Comparison of ENCODE assay signal across 9 cellular contexts in the genomic region with DNA sequence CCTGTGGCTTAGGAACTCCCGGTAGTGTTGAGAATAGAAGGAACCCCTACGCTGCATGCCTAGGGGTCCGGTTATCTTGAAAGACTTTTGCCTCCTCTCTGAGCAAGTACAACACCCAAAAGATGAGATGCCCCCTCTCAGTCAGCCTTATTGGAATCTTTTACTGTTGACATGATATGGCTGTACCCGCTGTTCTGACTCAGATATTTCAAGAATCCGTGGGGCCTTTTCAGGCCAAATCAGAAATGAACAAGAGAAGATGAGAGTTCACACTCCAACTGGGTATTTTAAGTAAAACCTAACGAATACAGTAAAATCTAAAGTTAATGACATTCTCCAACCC.
A peak's percentile ranks its signal among the peaks of the same experiment; 100 is the strongest.
DNase-seq lines count a peak whose midpoint lies in the region; FAIRE-seq and TF ChIP-seq lines count a peak whose summit lies in the region.
"Had no signal": no experiment of that assay in that cellular context is flagged by ENCODE, and none has a peak within 500 bp of the region (broad histone marks: within the 10 kb centered on the region; RNA-seq: fewer than 3 reads in every experiment).

No MANE protein-coding gene starts in this region.

- POLR2A ChIA-PET in activated CD4-positive, alpha-beta memory T cell treated with anti-CD3 and anti-CD28 coated beads for 36 hours (lab: Charles Lee): interaction anchor here (1.0 to 2.0 kb wide), 5 partner anchors 8 to 204 kb away, joined by 3 to 25 read pairs (median 8); no protein-coding TSS in a partner anchor

- H3K9me3 Mint-ChIP-seq in activated naive CD4-positive, alpha-beta T cell treated with anti-CD3 and anti-CD28 coated beads for 36 hours: no peaks in the 10 kb centered on the region
- no peaks in the 10 kb centered on the region for H3K9me3 Mint-ChIP-seq in activated CD4-positive, alpha-beta memory T cell treated with anti-CD3 and anti-CD28 coated beads for 36 hours
- H3K9me3 Mint-ChIP-seq in Calu3 (ENCODE audit: low read depth, unreplicated experiment): peaks cover 6% of the 10 kb centered on the region

- FAIRE-seq in small intestine (lab: Jason Lieb, UNC): no peak

- no peak for TF ChIP-seq CTCF in Calu3 (IDR thresholded peaks at IDR 0.05; ENCODE audit: unreplicated experiment)

- no peaks in the 10 kb centered on the region for H3K36me3 ChIP-seq in iPS-18a (ENCODE audit: control insufficient read depth, low read depth, low read length)
- no peaks in the 10 kb centered on the region for H3K36me3 ChIP-seq in thymus (ENCODE audit: control insufficient read depth, insufficient read depth)
- H3K36me3 ChIP-seq in small intestine (ENCODE audit: control insufficient read depth in 2 of 2, insufficient read depth in 2 of 2, low read length in 2 of 2): no peaks in the 10 kb centered on the region
- H3K36me3 ChIP-seq: esophagus squamous epithelium had no signal

- no peaks in the 10 kb centered on the region for H3K36me3 Mint-ChIP-seq in activated naive CD4-positive, alpha-beta T cell treated with anti-CD3 and anti-CD28 coated beads for 36 hours (ENCODE audit: low read depth)
- H3K36me3 Mint-ChIP-seq in activated CD4-positive, alpha-beta memory T cell treated with anti-CD3 and anti-CD28 coated beads for 36 hours: no peaks in the 10 kb centered on the region
- H3K36me3 Mint-ChIP-seq in Calu3 (ENCODE audit: insufficient read depth, unreplicated experiment): no peaks in the 10 kb centered on the region

- H3K27me3 Mint-ChIP-seq in activated naive CD4-positive, alpha-beta T cell treated with anti-CD3 and anti-CD28 coated beads for 36 hours (ENCODE audit: low read depth): peaks cover 2% of the 10 kb centered on the region
- peaks cover 19% of the 10 kb centered on the region for H3K27me3 Mint-ChIP-seq in activated CD4-positive, alpha-beta memory T cell treated with anti-CD3 and anti-CD28 coated beads for 36 hours
- peaks cover 44% of the 10 kb centered on the region for H3K27me3 Mint-ChIP-seq in Calu3 (ENCODE audit: unreplicated experiment)

- H3K27me3 ChIP-seq in iPS-18a (ENCODE audit: control insufficient read depth, insufficient read depth, low read length): peaks cover 33% of the 10 kb centered on the region
- peaks cover 21% of the 10 kb centered on the region for H3K27me3 ChIP-seq in thymus (ENCODE audit: control insufficient read depth, insufficient read depth)
- H3K27me3 ChIP-seq in small intestine (ENCODE audit: control insufficient read depth in 2 of 2, insufficient read depth in 2 of 2, low read length in 2 of 2): peaks cover 0 to 7% of the 10 kb centered on the region in 2 donors

- intact Hi-C loops in activated naive CD4-positive, alpha-beta T cell treated with anti-CD3 and anti-CD28 coated beads for 36 hours (cut with micrococcal nuclease): loop anchor here (1.0 to 5.0 kb wide), 3 partner anchors 15 to 57 kb away; no protein-coding TSS in a partner anchor
- intact Hi-C loops in activated CD4-positive, alpha-beta memory T cell treated with anti-CD3 and anti-CD28 coated beads for 36 hours (cut with micrococcal nuclease): loop anchor here (1.0 to 5.0 kb wide), 4 partner anchors 16 to 57 kb away; no protein-coding TSS in a partner anchor
- intact Hi-C loops in Calu3 (cut with micrococcal nuclease; ENCODE audit: unreplicated experiment): no loop called here

- H3K4me1 Mint-ChIP-seq in activated naive CD4-positive, alpha-beta T cell treated with anti-CD3 and anti-CD28 coated beads for 36 hours (ENCODE audit: low read depth): peaks cover 34% of the 10 kb centered on the region
- peaks cover 30% of the 10 kb centered on the region for H3K4me1 Mint-ChIP-seq in activated CD4-positive, alpha-beta memory T cell treated with anti-CD3 and anti-CD28 coated beads for 36 hours (ENCODE audit: low read depth)
- no peaks in the 10 kb centered on the region for H3K4me1 Mint-ChIP-seq in Calu3 (ENCODE audit: low read depth, unreplicated experiment)

- peak overlapping the region; percentile 44 for H3K9ac ChIP-seq in iPS-18a (ENCODE audit: low read length)

- H3K27ac ChIP-seq in iPS-18a (ENCODE audit: low read length): no peak overlapping the region
- no peak overlapping the region for H3K27ac ChIP-seq in thymus (ENCODE audit: low read depth)
- no peak overlapping the region for H3K27ac ChIP-seq in small intestine (ENCODE audit: low read depth in 1 of 2, low read length in 1 of 2)

- WGBS in thymus: 30% methylated on average over 6 of the region's 6 CpGs
- 63 to 72% (median 64%) methylated on average over 6 of the region's 6 CpGs for WGBS in small intestine, 3 donors

- H3K4me3 ChIP-seq in iPS-18a (ENCODE audit: low read length): peak overlapping the region; percentile 63
- peak overlapping the region; percentile 36 for H3K4me3 ChIP-seq in thymus (ENCODE audit: low read length)
- H3K4me3 ChIP-seq in small intestine (ENCODE audit: low read depth in 1 of 2, low read length in 2 of 2): no peak overlapping the region

- DNase-seq in activated naive CD4-positive, alpha-beta T cell treated with anti-CD3 and anti-CD28 coated beads for 36 hours: peak; percentile 38
- DNase-seq in activated naive CD4-positive, alpha-beta T cell treated with Interleukin-2 at 50 U/mL for 16 hours: no peak
- no peak for DNase-seq in activated CD4-positive, alpha-beta memory T cell treated with anti-CD3 and anti-CD28 coated beads for 36 hours
- no peak for DNase-seq in small intestine
- no peak for DNase-seq in NCI-H2081 treated with DMSO at 0.1 percent for 48 hours (lab: John Stamatoyannopoulos, UW)
- no peak for DNase-seq in Calu3
- DNase-seq: esophagus squamous epithelium had no signal

- H3K4me1 ChIP-seq in iPS-18a (ENCODE audit: control insufficient read depth, low read depth, low read length) (no peaks in the 10 kb centered on the region), thymus (ENCODE audit: control insufficient read depth, insufficient read depth, low read length) (no peaks in the 10 kb centered on the region), small intestine (ENCODE audit: control insufficient read depth in 2 of 2, insufficient read depth in 1 of 2, low read depth in 1 of 2, low read length in 1 of 2) (no peaks in the 10 kb centered on the region)

- no TSS peak for BruUV-seq in Calu3 (replicated peaks; lab: Mats Ljungman, UMichigan)

- CTCF ChIA-PET in activated naive CD4-positive, alpha-beta T cell treated with anti-CD3 and anti-CD28 coated beads for 36 hours (lab: Charles Lee): no interaction called here
- CTCF ChIA-PET in activated CD4-positive, alpha-beta memory T cell treated with anti-CD3 and anti-CD28 coated beads for 36 hours (lab: Charles Lee): interaction anchor here (1.0 kb wide), 1 partner anchor 16 kb away, joined by 4 read pairs; no protein-coding TSS in a partner anchor
- CTCF ChIA-PET in Calu3 (lab: Charles Lee): no interaction called here

- H3K9me3 ChIP-seq in iPS-18a (ENCODE audit: control insufficient read depth, low read depth, low read length): no peaks in the 10 kb centered on the region
- H3K9me3 ChIP-seq in thymus (ENCODE audit: control insufficient read depth): no peaks in the 10 kb centered on the region
- H3K9me3 ChIP-seq in small intestine (ENCODE audit: control insufficient read depth, low read depth): no peaks in the 10 kb centered on the region
- H3K9me3 ChIP-seq: esophagus squamous epithelium had no signal

- H3K4me3 Mint-ChIP-seq in activated naive CD4-positive, alpha-beta T cell treated with anti-CD3 and anti-CD28 coated beads for 36 hours: peak overlapping the region; percentile 77
- H3K4me3 Mint-ChIP-seq in activated CD4-positive, alpha-beta memory T cell treated with anti-CD3 and anti-CD28 coated beads for 36 hours: peak overlapping the region; percentile 78
- H3K4me3 Mint-ChIP-seq in Calu3 (ENCODE audit: low read depth, unreplicated experiment): no peak overlapping the region

- H3K27ac Mint-ChIP-seq in activated naive CD4-positive, alpha-beta T cell treated with anti-CD3 and anti-CD28 coated beads for 36 hours: peak overlapping the region; percentile 79
- peak overlapping the region; percentile 84 for H3K27ac Mint-ChIP-seq in activated CD4-positive, alpha-beta memory T cell treated with anti-CD3 and anti-CD28 coated beads for 36 hours
- no peak overlapping the region for H3K27ac Mint-ChIP-seq in Calu3 (ENCODE audit: unreplicated experiment)

Comparison
In these comparisons a context has a peak if more than half of its experiments do, and no peak if none do; other contexts are left out.
1. H3K4me3 ChIP-seq: peak in iPS-18a (single experiment) and thymus (single experiment); none in small intestine (0 of 2).